In the genomic region with DNA sequence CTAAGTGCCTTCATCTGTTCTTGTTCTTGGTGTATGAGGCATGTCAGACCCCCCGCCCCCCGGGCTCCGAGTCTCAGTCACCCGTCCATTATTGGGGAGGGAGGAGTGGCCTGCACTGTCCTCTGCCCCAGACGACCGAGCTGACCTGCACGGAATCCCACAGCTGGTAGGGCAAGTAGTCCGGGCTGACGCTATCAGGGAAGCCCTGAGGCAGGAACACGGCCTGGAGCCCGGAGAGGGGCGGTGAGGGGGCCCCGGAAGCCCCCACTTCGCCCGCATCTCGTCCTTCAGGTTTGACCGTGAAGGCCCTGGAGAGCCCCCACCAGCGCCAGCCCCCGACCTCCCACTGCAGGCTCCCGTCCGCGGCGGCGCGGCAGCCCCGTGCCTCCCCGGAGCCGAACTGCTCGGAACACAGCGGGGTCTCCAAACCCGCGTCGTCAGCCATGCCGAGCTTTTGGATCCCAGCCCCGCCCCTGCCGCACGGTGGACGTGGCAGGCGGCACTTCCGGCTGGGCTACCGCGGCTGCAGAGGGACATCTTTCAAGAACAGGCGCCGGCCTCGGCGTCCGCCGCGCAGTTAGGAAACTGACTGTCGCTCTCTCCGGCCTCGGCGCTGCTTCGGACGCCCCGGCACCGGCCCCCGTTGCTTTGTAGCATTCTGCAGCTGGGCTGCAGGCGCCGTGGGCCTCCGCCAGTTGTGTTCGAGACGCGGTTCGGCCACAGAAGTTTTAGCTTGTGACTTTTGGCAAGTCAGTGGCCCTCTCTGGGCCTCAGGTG, we compare ENCODE assay signal across 8 cellular contexts. TPM values are rescaled to one million over a fixed set of nuclear protein-coding genes. Genes with fewer than 3 reads are reported as not detected.
DNase-seq lines count a peak whose midpoint lies in the region; ATAC-seq and TF ChIP-seq lines count a peak whose summit lies in the region.

Gene RUSF1 (minus strand): TSS at position 463 of the 777 bp plus-strand sequence. CDS start 18 bp downstream, at position 445.

- DNase-seq in AG08396 (ENCODE audit: low spot score) (peak; percentile 88), NCI-H2227 treated with DMSO at 0.1 percent for 48 hours (lab: John Stamatoyannopoulos, UW) (peak; percentile 90), cerebellar cortex (ENCODE audit: low spot score) (peak; percentile 89), kidney epithelial cell (ENCODE audit: low read depth) (peak; percentile 32)
- peak; percentile 88 for DNase-seq in activated CD4-positive, CD25-positive, alpha-beta regulatory T cell treated with anti-CD3 and anti-CD28 coated beads, Interleukin-2, amount 50 U/mL, for 72 hours
- peak; percentile 93 for DNase-seq in stimulated activated CD4-positive, alpha-beta T cell treated with anti-CD3 and anti-CD28 coated beads, Interleukin-15, amount 100 ng/mL, for 24 hours

- no peaks in the 10 kb centered on the region for H3K27me3 ChIP-seq in kidney epithelial cell (ENCODE audit: control insufficient read depth, insufficient read depth, low read length)

- no peaks in the 10 kb centered on the region for H3K36me3 ChIP-seq in kidney epithelial cell (ENCODE audit: control insufficient read depth, insufficient read depth, low read length)

- ATAC-seq in GM18873 (IDR thresholded peaks at IDR 0.05; ENCODE audit: low FRiP score, unreplicated experiment) (peak; percentile 83), HG03135 (IDR thresholded peaks at IDR 0.05; ENCODE audit: unreplicated experiment) (peak; percentile 86)

- H3K4me3 ChIP-seq in kidney epithelial cell (ENCODE audit: low read depth, low read length) = peak within 1 kb of the TSS; percentile 98

- no peak for TF ChIP-seq CTCF in kidney epithelial cell (IDR thresholded peaks at IDR 0.05; ENCODE audit: insufficient read depth, low read length, poor library complexity, severe bottlenecking)

RNA-seq across cellular contexts. Expression of gene RUSF1, which starts in this region (rescaled TPM):
- total RNA-seq in kidney epithelial cell = 54.0 and 64.1 TPM in 2 replicates

Comparison
In these comparisons a context has a peak if more than half of its experiments do, and no peak if none do; other contexts are left out.
1. Peak in every context shown above with its lines: DNase-seq, ATAC-seq and H3K4me3 ChIP-seq.
2. DNase-seq: peak in every context shown above with its lines; median percentile 93 in stimulated activated CD4-positive, alpha-beta T cell treated with anti-CD3 and anti-CD28 coated beads, Interleukin-15, amount 100 ng/mL, for 24 hours; 90 in NCI-H2227 treated with DMSO at 0.1 percent for 48 hours; 89 in cerebellar cortex; 88 in AG08396; 88 in activated CD4-positive, CD25-positive, alpha-beta regulatory T cell treated with anti-CD3 and anti-CD28 coated beads, Interleukin-2, amount 50 U/mL, for 72 hours; 32 in kidney epithelial cell.